1 cellular context compared by ENCODE assay signal in genomic region chr1:9126511-9126910, GRCh38.
TF ChIP-seq lines count a peak whose summit lies in the region.

No MANE protein-coding gene starts in this region.

TF ChIP-seq in endothelial cell of umbilical vein, 7 proteins besides CTCF, POLR2A, EP300 and RAD21:
- TF ChIP-seq MAX (IDR thresholded peaks at IDR 0.05; ENCODE audit: insufficient read depth, insufficient read length) (no peak), POLR2AphosphoS5 (IDR thresholded peaks at IDR 0.05; ENCODE audit: insufficient read depth, low read depth, low read length) (no peak), GATA2 (IDR thresholded peaks at IDR 0.05; ENCODE audit: insufficient read depth, insufficient read length, low read depth, low read length) (no peak), MYC (IDR thresholded peaks at IDR 0.05; ENCODE audit: low read depth, low read length) (no peak), FOS (IDR thresholded peaks at IDR 0.05; ENCODE audit: borderline replicate concordance, insufficient read depth, low read length) (no peak), JUN (IDR thresholded peaks at IDR 0.05; ENCODE audit: borderline replicate concordance, insufficient read depth, insufficient read length, low read depth) (no peak), EZH2 (IDR thresholded peaks at IDR 0.05; ENCODE audit: borderline replicate concordance, low read depth, low read length, severe bottlenecking) (no peak)
